In genomic region chr19:2663920-2664571, GRCh38 we compare ENCODE assay signal across 9 cellular contexts. TPM values are rescaled to one million over a fixed set of nuclear protein-coding genes. Genes with fewer than 3 reads are reported as not detected.
DNase-seq lines count a peak whose midpoint lies in the region; ATAC-seq, FAIRE-seq and TF ChIP-seq lines count a peak whose summit lies in the region.
"Had no signal": no experiment of that assay in that cellular context is flagged by ENCODE, and none has a peak within 500 bp of the region (broad histone marks: within the 10 kb centered on the region; RNA-seq: fewer than 3 reads in every experiment).

No MANE protein-coding gene starts in this region.

- no peak overlapping the region for H2BK120ac ChIP-seq in H1 (replicated peaks; ENCODE audit: low read depth, low read length)

- H2AFZ ChIP-seq in H1 (ENCODE audit: low read length) = no peak overlapping the region

- H4K91ac ChIP-seq in H1 (replicated peaks; ENCODE audit: insufficient read length, low read length) = no peak overlapping the region

- H4K20me1 ChIP-seq in H1 (replicated peaks in 1 of 2; ENCODE audit: control insufficient read depth in 1 of 2, insufficient read depth in 2 of 2, low read length in 2 of 2) = no peaks in the 10 kb centered on the region

- no peaks in the 10 kb centered on the region for H3K79me2 ChIP-seq in H1 (ENCODE audit: control insufficient read depth in 1 of 2, insufficient read depth in 2 of 2, low read length in 2 of 2)

- FAIRE-seq in H1 (lab: Jason Lieb, UNC) = no peak
- FAIRE-seq in small intestine (lab: Jason Lieb, UNC) = no peak

- H3K27me3 ChIP-seq in H1 (replicated peaks in 1 of 4; ENCODE audit: control insufficient read depth in 3 of 4, extremely low read depth in 1 of 4, insufficient read depth in 3 of 4, low read length in 3 of 4) = no peaks in the 10 kb centered on the region; a peak in 1 of 7 replicates
- no peaks in the 10 kb centered on the region for H3K27me3 ChIP-seq in small intestine (ENCODE audit: control insufficient read depth in 2 of 2, insufficient read depth in 2 of 2, low read length in 2 of 2)

- CTCF ChIA-PET in H1 (lab: Charles Lee; ENCODE audit: partially characterized antibody) = no interaction called here

- no peak for TF ChIP-seq EP300 in H1 (IDR thresholded peaks at IDR 0.05; ENCODE audit: borderline replicate concordance in 1 of 2, low read depth in 2 of 2, low read length in 2 of 2)

- ATAC-seq in GM19035 (IDR thresholded peaks at IDR 0.05; ENCODE audit: unreplicated experiment) (peak; percentile 81), HG03135 (IDR thresholded peaks at IDR 0.05; ENCODE audit: unreplicated experiment) (peak; percentile 80)

- no peak overlapping the region for H2BK20ac ChIP-seq in H1 (ENCODE audit: low read length)

- no peak overlapping the region for H2AK5ac ChIP-seq in H1 (ENCODE audit: low read depth, low read length)

- peak in 1 of 2 experiments; percentile 25; a peak in 1 of 4 replicates for TF ChIP-seq RAD21 in H1 (IDR thresholded peaks at IDR 0.05 in 1 of 2, conservative IDR thresholded peaks at IDR 0.05 in 1 of 2; ENCODE audit: low read depth in 2 of 2, low read length in 2 of 2)

- DNase-seq in H1 (ENCODE audit: low read depth in 1 of 2, low spot score in 2 of 2) = no peak
- no peak for DNase-seq in small intestine
- DNase-seq in effector CD4-positive, alpha-beta T cell = no peak
- DNase-seq in iPS-NIHi11 (ENCODE audit: low spot score) = no peak
- DNase-seq in NCI-H1048 (lab: John Stamatoyannopoulos, UW) = no peak
- DNase-seq in activated naive CD4-positive, alpha-beta T cell (lab: John Stamatoyannopoulos, UW) = no peak
- DNase-seq: OCI-M1 had no signal

- H2BK5ac ChIP-seq in H1 (ENCODE audit: low read depth, low read length) = no peak overlapping the region

- H3K36me3 ChIP-seq in H1 (ENCODE audit: control insufficient read depth in 2 of 4, insufficient read depth in 4 of 4, low read length in 3 of 4) = no peaks in the 10 kb centered on the region
- H3K36me3 ChIP-seq in small intestine (ENCODE audit: control insufficient read depth in 2 of 2, insufficient read depth in 2 of 2, low read length in 2 of 2) = no peaks in the 10 kb centered on the region

- no peak overlapping the region for H2BK15ac ChIP-seq in H1 (ENCODE audit: low read length)

- no peak for TF ChIP-seq POLR2A in H1 (IDR thresholded peaks at IDR 0.05; ENCODE audit: control extremely low read depth in 1 of 2, low read depth in 2 of 2, low read length in 2 of 2)

- POLR2A ChIA-PET in H1 (lab: Charles Lee; ENCODE audit: partially characterized antibody) = no interaction called here

- no peaks in the 10 kb centered on the region for H3K79me1 ChIP-seq in H1 (ENCODE audit: low read depth, low read length)

- peaks cover 12 to 14% of the 10 kb centered on the region in 2 experiments for H3K9me3 ChIP-seq in H1 (ENCODE audit: insufficient read depth in 2 of 2, low read depth in 1 of 2, low read length in 1 of 2)
- H3K9me3 ChIP-seq in small intestine (ENCODE audit: control insufficient read depth, low read depth) = no peaks in the 10 kb centered on the region

- H3K9ac ChIP-seq in H1 (replicated peaks in 1 of 4; ENCODE audit: extremely low read depth in 1 of 4, low read depth in 3 of 4, low read length in 3 of 4) = peak overlapping the region in 1 of 4 experiments; percentile 13; a peak in 1 of 7 replicates

- H2BK12ac ChIP-seq in H1 (ENCODE audit: low read depth, low read length) = no peak overlapping the region

- no peak overlapping the region for H3K4ac ChIP-seq in H1 (replicated peaks; ENCODE audit: insufficient read length, low read depth, low read length)

- H3K4me1 ChIP-seq in H1 (replicated peaks in 1 of 4; ENCODE audit: control insufficient read depth in 3 of 4, insufficient read depth in 4 of 4, low read length in 3 of 4) = no peaks in the 10 kb centered on the region
- H3K4me1 ChIP-seq in small intestine (ENCODE audit: control insufficient read depth in 2 of 2, insufficient read depth in 1 of 2, low read depth in 1 of 2, low read length in 1 of 2) = no peaks in the 10 kb centered on the region

- TF ChIP-seq CTCF in H1 (IDR thresholded peaks at IDR 0.05; ENCODE audit: control extremely low read depth in 1 of 3, insufficient read depth in 1 of 3, low read depth in 1 of 3, low read length in 3 of 3) = peak; percentile 10 to 30 (median 16); a peak in 2 of 4 replicates

- no peak overlapping the region for H3K14ac ChIP-seq in H1 (ENCODE audit: insufficient read length)

- WGBS in H1 (ENCODE audit: extremely low coverage in 1 of 2, insufficient coverage in 1 of 2, insufficient read length in 1 of 2, insufficient replicate concordance in 2 of 2, low coverage in 1 of 2, low lambda C conversion rate in 2 of 2, missing lambda C conversion rate in 1 of 2), 2 experiments = 86% methylated on average over 18 of the region's 18 CpGs; no CpG with 5 or more reads in 1 of the 2 experiments
- 59 to 64% (median 61%) methylated on average over 17 to 18 of the region's 18 CpGs for WGBS in small intestine, 3 donors

- no peak overlapping the region for H3K18ac ChIP-seq in H1 (ENCODE audit: extremely low read depth, low read length)

- H3K27ac ChIP-seq in H1 (ENCODE audit: low read depth, low read length) (no peak overlapping the region), small intestine (ENCODE audit: low read depth in 1 of 2, low read length in 1 of 2) (peak overlapping the region; percentile 16 to 59)

- H3K4me3 ChIP-seq in H1 (ENCODE audit: extremely low read depth in 1 of 4, insufficient read depth in 2 of 4, low read depth in 3 of 4, low read length in 4 of 4) = no peak overlapping the region
- no peak overlapping the region for H3K4me3 ChIP-seq in small intestine (ENCODE audit: low read depth in 1 of 2, low read length in 2 of 2)

- no peak overlapping the region for H4K8ac ChIP-seq in H1 (ENCODE audit: extremely low read depth, insufficient read depth, low read length)

- no peaks in the 10 kb centered on the region for H3K23me2 ChIP-seq in H1 (ENCODE audit: low read depth, low read length)

- no peak overlapping the region for H3K23ac ChIP-seq in H1 (ENCODE audit: insufficient read length)

- no peak overlapping the region for H4K5ac ChIP-seq in H1 (ENCODE audit: insufficient read length, low read depth, low read length)

- no peak overlapping the region for H3K4me2 ChIP-seq in H1 (ENCODE audit: insufficient read depth in 1 of 2, low read depth in 2 of 2, low read length in 2 of 2)

- H3K56ac ChIP-seq in H1 (replicated peaks; ENCODE audit: insufficient read length, low read depth, low read length) = no peak overlapping the region

TF ChIP-seq in H1, 55 proteins besides CTCF, POLR2A, EP300 and RAD21 (continues in another document):
- TF ChIP-seq SP1 (IDR thresholded peaks at IDR 0.05; ENCODE audit: low read depth, low read length) (no peak), JUN (IDR thresholded peaks at IDR 0.05; ENCODE audit: low read depth, low read length) (no peak), KDM4A (IDR thresholded peaks at IDR 0.05; ENCODE audit: low read depth, low read length, severe bottlenecking) (no peak), BACH1 (IDR thresholded peaks at IDR 0.05; ENCODE audit: low read length) (no peak), FOSL1 (IDR thresholded peaks at IDR 0.05; ENCODE audit: insufficient read depth, low read depth, low read length) (no peak), KDM1A (IDR thresholded peaks at IDR 0.05; ENCODE audit: borderline replicate concordance, low read length) (no peak), SUZ12 (IDR thresholded peaks at IDR 0.05; ENCODE audit: low read length) (no peak), MAFK (IDR thresholded peaks at IDR 0.05; ENCODE audit: low read depth, low read length) (no peak), SIX5 (IDR thresholded peaks at IDR 0.05; ENCODE audit: low read depth, low read length) (no peak), TAF7 (optimal IDR thresholded peaks at IDR 0.05; ENCODE audit: borderline replicate concordance, low read depth, low read length) (no peak), SIN3A (conservative IDR thresholded peaks at IDR 0.05 in 1 of 2, IDR thresholded peaks at IDR 0.05 in 1 of 2; ENCODE audit: low read depth in 1 of 2, low read length in 2 of 2) (no peak), SAP30 (IDR thresholded peaks at IDR 0.05; ENCODE audit: insufficient read depth, insufficient replicate concordance, low read length) (no peak), CEBPB (IDR thresholded peaks at IDR 0.05; ENCODE audit: low read depth, low read length) (no peak), RFX5 (IDR thresholded peaks at IDR 0.05; ENCODE audit: borderline replicate concordance, low read depth, low read length) (no peak), YY1 (IDR thresholded peaks at IDR 0.05; ENCODE audit: low read depth, low read length) (no peak), POU5F1 (IDR thresholded peaks at IDR 0.05; ENCODE audit: low read depth, low read length) (no peak), TEAD4 (IDR thresholded peaks at IDR 0.05; ENCODE audit: low read depth, low read length) (no peak)
- TF ChIP-seq, protein P1, sequence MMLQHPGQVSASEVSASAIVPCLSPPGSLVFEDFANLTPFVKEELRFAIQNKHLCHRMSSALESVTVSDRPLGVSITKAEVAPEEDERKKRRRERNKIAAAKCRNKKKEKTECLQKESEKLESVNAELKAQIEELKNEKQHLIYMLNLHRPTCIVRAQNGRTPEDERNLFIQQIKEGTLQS (IDR thresholded peaks at IDR 0.05; ENCODE audit: insufficient read depth, low read depth, low read length) = no peak

RNA-seq across cellular contexts. Expression of gene GNG7, which starts 38.4 kb away (rescaled TPM):
- 7.0 and 7.8 TPM in 2 replicates for total RNA-seq in H1 (2021; fragmentation: NEBNext Ultra II Directional; extraction: Animal tissue kit (Norgen Biotek cat#: 25700))
- polyA plus RNA-seq in H1 (2011; rRNA removed) (2.8 and 5.6 TPM in 2 replicates), small intestine (1 to 10 TPM in 2 of 3 donors, not detected in 1; 2.6 to 3.5 TPM)
- polyA plus RNA-seq in H1 (2011; cell fraction: cytosol; rRNA removed) = 4.4 TPM
- 5.8 TPM for polyA plus RNA-seq in H1 (2011; cell fraction: nucleus; rRNA removed)
- 4.4 to 5.6 TPM (median 4.9 TPM) in 4 replicates for polyA plus RNA-seq in H1 (2012, experiment 1 of 2)
- 4.8 TPM for polyA plus RNA-seq in H1 (2012, experiment 2 of 2)
- polyA plus RNA-seq in H1 (2013, experiment 1 of 2) = 5.1 TPM
- 5.1 TPM for polyA plus RNA-seq in H1 (2013, experiment 2 of 2)
- polyA minus RNA-seq in H1 (2011; rRNA and poly(A)+ RNA removed) = 1.0 and 2.5 TPM in 2 replicates
- 2.9 TPM for polyA minus RNA-seq in H1 (2011; cell fraction: cytosol; rRNA and poly(A)+ RNA removed)
- 2.0 TPM for polyA minus RNA-seq in H1 (2011; cell fraction: nucleus; rRNA and poly(A)+ RNA removed)

RNA-seq across cellular contexts. Expression of gene DIRAS1, which starts 57.1 kb away (rescaled TPM):
- total RNA-seq in H1 (2021; fragmentation: NEBNext Ultra II Directional; extraction: Animal tissue kit (Norgen Biotek cat#: 25700)) = 21.3 and 22.3 TPM in 2 replicates
- polyA plus RNA-seq in H1 (2011; rRNA removed) (20.2 and 20.8 TPM in 2 replicates), small intestine (1 to 10 TPM in 2 of 3 donors, not detected in 1; 1.6 to 3.0 TPM)
- polyA plus RNA-seq in H1 (2011; cell fraction: cytosol; rRNA removed) = 21.4 TPM
- polyA plus RNA-seq in H1 (2011; cell fraction: nucleus; rRNA removed) = 19.1 TPM
- polyA plus RNA-seq in H1 (2012, experiment 1 of 2) = 15.2 to 24.1 TPM (median 21.6 TPM) in 4 replicates
- polyA plus RNA-seq in H1 (2012, experiment 2 of 2) = 22.4 TPM
- 9.3 TPM for polyA plus RNA-seq in H1 (2013, experiment 1 of 2)
- polyA plus RNA-seq in H1 (2013, experiment 2 of 2) = 9.8 TPM
- 10.0 and 13.0 TPM in 2 replicates for polyA minus RNA-seq in H1 (2011; rRNA and poly(A)+ RNA removed)
- polyA minus RNA-seq in H1 (2011; cell fraction: cytosol; rRNA and poly(A)+ RNA removed) = 20.5 TPM
- 7.2 TPM for polyA minus RNA-seq in H1 (2011; cell fraction: nucleus; rRNA and poly(A)+ RNA removed)
